8 cellular contexts compared by ENCODE assay signal in genomic region chr21:29196664-29197052, GRCh38.
DNase-seq lines count a peak whose midpoint lies in the region; ATAC-seq and TF ChIP-seq lines count a peak whose summit lies in the region.

No MANE protein-coding gene starts in this region.

- H3K4me3 ChIP-seq in parathyroid adenoma (ENCODE audit: low read depth, low read length) = no peak overlapping the region

- H2AFZ ChIP-seq in parathyroid adenoma = no peak overlapping the region

- no peak for TF ChIP-seq CTCF in parathyroid adenoma (IDR thresholded peaks at IDR 0.05)

- no peaks in the 10 kb centered on the region for H3K79me2 ChIP-seq in parathyroid adenoma

- H3K4me1 ChIP-seq in parathyroid adenoma = no peaks in the 10 kb centered on the region

- H3K9me3 Mint-ChIP-seq in activated naive CD4-positive, alpha-beta T cell treated with anti-CD3 and anti-CD28 coated beads, Interleukin-2, amount 50 U/mL, for 72 hours = peaks cover 31 to 37% of the 10 kb centered on the region in 2 donors

- peak overlapping the region; percentile 19 for H3K27ac ChIP-seq in parathyroid adenoma

- DNase-seq in activated naive CD4-positive, alpha-beta T cell treated with anti-CD3 and anti-CD28 coated beads, Interleukin-2, amount 50 U/mL, for 72 hours (ENCODE audit: low spot score in 2 of 2) = no peak
- DNase-seq in H4 (ENCODE audit: low spot score) (no peak), SIG-M5 (lab: John Stamatoyannopoulos, UW) (no peak), mesenteric fat pad (ENCODE audit: low spot score) (no peak), T1000 (lab: John Stamatoyannopoulos, UW) (no peak)

- peak overlapping the region; percentile 90 to 97 for H3K27ac Mint-ChIP-seq in activated naive CD4-positive, alpha-beta T cell treated with anti-CD3 and anti-CD28 coated beads, Interleukin-2, amount 50 U/mL, for 72 hours

- no peaks in the 10 kb centered on the region for H3K36me3 ChIP-seq in parathyroid adenoma (ENCODE audit: control insufficient read depth, insufficient read depth, low read length)

- no peaks in the 10 kb centered on the region for H3K9me3 ChIP-seq in parathyroid adenoma (ENCODE audit: control insufficient read depth, low read length)

- peak; percentile 6 for ATAC-seq in GM18861 (IDR thresholded peaks at IDR 0.05; ENCODE audit: unreplicated experiment)
- ATAC-seq in HG02884 (IDR thresholded peaks at IDR 0.05; ENCODE audit: unreplicated experiment) = peak; percentile 8
- ATAC-seq in activated naive CD4-positive, alpha-beta T cell treated with anti-CD3 and anti-CD28 coated beads, Interleukin-2, amount 50 U/mL, for 72 hours = peak; percentile 34 to 39

- peaks cover 30 to 43% of the 10 kb centered on the region in 2 donors for H3K36me3 Mint-ChIP-seq in activated naive CD4-positive, alpha-beta T cell treated with anti-CD3 and anti-CD28 coated beads, Interleukin-2, amount 50 U/mL, for 72 hours

- H3K4me2 ChIP-seq in parathyroid adenoma (ENCODE audit: low read length) = no peak overlapping the region

- no peaks in the 10 kb centered on the region for H3K27me3 ChIP-seq in parathyroid adenoma (ENCODE audit: control insufficient read depth, insufficient read depth, low read length)

- no peak overlapping the region for H3K9ac ChIP-seq in parathyroid adenoma
